ENCODE assay signal across 13 cellular contexts in genomic region chr17:40517286-40517662, GRCh38. TPM values are rescaled to one million over a fixed set of nuclear protein-coding genes. Genes with fewer than 3 reads are reported as not detected.
A peak's percentile ranks its signal among the peaks of the same experiment; 100 is the strongest.
DNase-seq lines count a peak whose midpoint lies in the region; ATAC-seq and TF ChIP-seq lines count a peak whose summit lies in the region.
"Had no signal": no experiment of that assay in that cellular context is flagged by ENCODE, and none has a peak within 500 bp of the region (broad histone marks: within the 10 kb centered on the region; RNA-seq: fewer than 3 reads in every experiment).

No MANE protein-coding gene starts in this region.

- H2AK5ac ChIP-seq in mesendoderm (ENCODE audit: low read length), result no peak overlapping the region

- no peaks in the 10 kb centered on the region for H3K9me2 ChIP-seq in HCT116 (ENCODE audit: insufficient read depth)

- H3K27me3 Mint-ChIP-seq in activated T-helper 1 cell treated with anti-CD3 and anti-CD28 coated beads, Interleukin-12 subunit alpha, Interleukin-12 subunit beta, Interleukin-2, Interleukin-4 antibody, amounts not matched to agents 30 ng/mL and 10 ng/mL and 1 ng/mL, durations not matched to agents 14 hours and 24 hours and 36 hours (ENCODE audit: insufficient read depth), result no peaks in the 10 kb centered on the region

- BruUV-seq in HCT116 (replicated peaks; lab: Mats Ljungman, UMichigan), result TSS peak; percentile 83

- H3K79me2 ChIP-seq in ACC112 (ENCODE audit: control insufficient read depth, insufficient read depth, low read length, unreplicated experiment) (no peaks in the 10 kb centered on the region), HCT116 (ENCODE audit: insufficient read depth, low read length) (no peaks in the 10 kb centered on the region), mesendoderm (ENCODE audit: control insufficient read depth, insufficient read depth, low read length) (no peaks in the 10 kb centered on the region)

- intact Hi-C loops in HCT116 (cut with micrococcal nuclease), result no loop called here
- intact Hi-C loops in activated T-helper 1 cell treated with anti-CD3 and anti-CD28 coated beads, Interleukin-12 subunit alpha, Interleukin-12 subunit beta, Interleukin-2, Interleukin-4 antibody, amounts not matched to agents 30 ng/mL and 10 ng/mL and 1 ng/mL, durations not matched to agents 14 hours and 24 hours and 36 hours (cut with micrococcal nuclease), result no loop called here

- no peaks in the 10 kb centered on the region for H3K36me3 ChIP-seq in ACC112 (ENCODE audit: insufficient read depth, low read length)
- no peaks in the 10 kb centered on the region for H3K36me3 ChIP-seq in HCT116 (ENCODE audit: control insufficient read depth in 1 of 2, insufficient read depth in 2 of 2, low read length in 2 of 2)
- H3K36me3 ChIP-seq in mesendoderm (ENCODE audit: control insufficient read depth, insufficient read depth, low read length), result no peaks in the 10 kb centered on the region
- H3K36me3 ChIP-seq: BE2C, HAP-1 had no signal

- TF ChIP-seq POLR2A in HCT116 (IDR thresholded peaks at IDR 0.05; ENCODE audit: borderline replicate concordance, extremely low read depth, insufficient read depth, insufficient read length), result no peak

- TF ChIP-seq CTCF in HCT116 (IDR thresholded peaks at IDR 0.05 in 2 of 3, conservative IDR thresholded peaks at IDR 0.05 in 1 of 3; ENCODE audit: borderline replicate concordance in 1 of 3, insufficient read depth in 1 of 3, low read depth in 2 of 3, low read length in 2 of 3) (no peak), GM13976 (IDR thresholded peaks at IDR 0.05; ENCODE audit: borderline replicate concordance, control extremely low read depth, extremely low read depth, insufficient read depth, missing control alignments) (no peak)

- H4K20me1 ChIP-seq in HCT116 (ENCODE audit: insufficient read depth), result no peaks in the 10 kb centered on the region

- peak overlapping the region; percentile 72 for H3K27ac ChIP-seq in ACC112 (ENCODE audit: low read depth, low read length)
- peak overlapping the region; percentile 83 for H3K27ac ChIP-seq in HCT116 (ENCODE audit: low read depth, low read length)
- H3K27ac ChIP-seq in mesendoderm (ENCODE audit: low read depth, low read length), result peak overlapping the region; percentile 61

- H3K9me3 ChIP-seq in HCT116 (ENCODE audit: control insufficient read depth in 1 of 2, insufficient read depth in 1 of 2, low read depth in 1 of 2, low read length in 2 of 2), result no peaks in the 10 kb centered on the region
- H3K9me3 ChIP-seq: BE2C, HAP-1 had no signal

- peaks cover 84% of the 10 kb centered on the region for H3K4me1 Mint-ChIP-seq in activated T-helper 1 cell treated with anti-CD3 and anti-CD28 coated beads, Interleukin-12 subunit alpha, Interleukin-12 subunit beta, Interleukin-2, Interleukin-4 antibody, amounts not matched to agents 30 ng/mL and 10 ng/mL and 1 ng/mL, durations not matched to agents 14 hours and 24 hours and 36 hours (ENCODE audit: low read depth)

- H2AFZ ChIP-seq in ACC112 (ENCODE audit: low read length, unreplicated experiment) (no peak overlapping the region), HCT116 (ENCODE audit: low read depth, low read length, poor library complexity, severe bottlenecking) (no peak overlapping the region)

- H3K9me3 Mint-ChIP-seq in activated T-helper 1 cell treated with anti-CD3 and anti-CD28 coated beads, Interleukin-12 subunit alpha, Interleukin-12 subunit beta, Interleukin-2, Interleukin-4 antibody, amounts not matched to agents 30 ng/mL and 10 ng/mL and 1 ng/mL, durations not matched to agents 14 hours and 24 hours and 36 hours, result no peaks in the 10 kb centered on the region

- no peak overlapping the region for H3K4ac ChIP-seq in mesendoderm (ENCODE audit: low read depth, low read length)

- H3K23ac ChIP-seq in mesendoderm (ENCODE audit: low read length), result no peak overlapping the region

- RAD21 ChIA-PET in HCT116 (lab: Charles Lee; ENCODE audit: low non-redundant PET in 1 of 2, low total read pairs in 2 of 2, uncharacterized antibody in 2 of 2, unreplicated experiment in 2 of 2), result interaction anchor here in 1 of 2 experiments (0.7 to 0.8 kb wide), 2 partner anchors 16 to 40 kb away, joined by 3 to 4 read pairs; no protein-coding TSS in a partner anchor

- H3K4me2 ChIP-seq in HCT116 (ENCODE audit: low read length) (peak overlapping the region; percentile 71), mesendoderm (ENCODE audit: low read length) (no peak overlapping the region)

- H3K4me1 ChIP-seq in ACC112 (ENCODE audit: control insufficient read depth, insufficient read depth, low read length, unreplicated experiment), result peaks cover 53% of the 10 kb centered on the region
- H3K4me1 ChIP-seq in HCT116 (ENCODE audit: control insufficient read depth in 1 of 2, insufficient read depth in 2 of 2, low read length in 2 of 2), result peaks cover 81 to 100% of the 10 kb centered on the region in 2 experiments
- peaks cover 18% of the 10 kb centered on the region for H3K4me1 ChIP-seq in mesendoderm (ENCODE audit: control insufficient read depth, low read depth, low read length)
- H3K4me1 ChIP-seq: BE2C, HAP-1 had no signal

- no peak for TF ChIP-seq RAD21 in HCT116 (IDR thresholded peaks at IDR 0.05; ENCODE audit: low read depth)

- H3K4me3 ChIP-seq in ACC112 (ENCODE audit: low read depth, low read length) (no peak overlapping the region), HCT116 (replicated peaks in 1 of 2; ENCODE audit: low read depth in 1 of 2, low read length in 2 of 2) (peak overlapping the region in 1 of 2 experiments; percentile 32; a peak in 3 of 4 replicates), mesendoderm (ENCODE audit: low read length) (no peak overlapping the region)
- H3K4me3 ChIP-seq: HAP-1 had no signal

- no peak for ATAC-seq in HCT116
- no peak for ATAC-seq in HG03097 (IDR thresholded peaks at IDR 0.05; ENCODE audit: low FRiP score, unreplicated experiment)
- no peak for ATAC-seq in GM19324 (IDR thresholded peaks at IDR 0.05; ENCODE audit: low FRiP score, unreplicated experiment)

- DNase-seq in HCT116 (ENCODE audit: low read depth, low spot score) (no peak), mesendoderm (peak; percentile 71), GM13976 (ENCODE audit: low spot score) (no peak), G401 (ENCODE audit: low spot score) (no peak)
- DNase-seq in activated T-helper 1 cell treated with anti-CD3 and anti-CD28 coated beads, Interleukin-12 subunit alpha, Interleukin-12 subunit beta, Interleukin-2, Interleukin-4 antibody, amounts not matched to agents 30 ng/mL and 10 ng/mL and 1 ng/mL, durations not matched to agents 14 hours and 24 hours and 36 hours (ENCODE audit: low spot score), result no peak
- DNase-seq: BE2C, NCI-H524 had no signal

- H3K56ac ChIP-seq in mesendoderm (ENCODE audit: low read length), result peak overlapping the region; percentile 34

- WGBS in mesendoderm (ENCODE audit: extremely low coverage, insufficient coverage, low lambda C conversion rate), result no CpG with 5 or more reads among the region's 2 CpGs

- no peak overlapping the region for H4K8ac ChIP-seq in mesendoderm (ENCODE audit: low read depth, low read length)

- peak overlapping the region; percentile 58 for H2BK5ac ChIP-seq in mesendoderm (ENCODE audit: low read length)

- peaks cover 27% of the 10 kb centered on the region for H3K36me3 Mint-ChIP-seq in activated T-helper 1 cell treated with anti-CD3 and anti-CD28 coated beads, Interleukin-12 subunit alpha, Interleukin-12 subunit beta, Interleukin-2, Interleukin-4 antibody, amounts not matched to agents 30 ng/mL and 10 ng/mL and 1 ng/mL, durations not matched to agents 14 hours and 24 hours and 36 hours (ENCODE audit: low read depth)

- no peaks in the 10 kb centered on the region for H3K79me1 ChIP-seq in mesendoderm (ENCODE audit: low read length)

- H3K4me3 Mint-ChIP-seq in activated T-helper 1 cell treated with anti-CD3 and anti-CD28 coated beads, Interleukin-12 subunit alpha, Interleukin-12 subunit beta, Interleukin-2, Interleukin-4 antibody, amounts not matched to agents 30 ng/mL and 10 ng/mL and 1 ng/mL, durations not matched to agents 14 hours and 24 hours and 36 hours, result peak overlapping the region; percentile 84

- H2BK15ac ChIP-seq in mesendoderm (replicated peaks; ENCODE audit: low read depth), result no peak overlapping the region

- peak overlapping the region; percentile 35 for H3K18ac ChIP-seq in mesendoderm (ENCODE audit: low read length)

- in situ Hi-C loops in GM13976 (cut with MboI; ENCODE audit: low sequenced_read_pairs, unreplicated experiment), result no loop called here
- in situ Hi-C loops in G401 (cut with HindIII; ENCODE audit: low sequenced_read_pairs), result no loop called here

- POLR2A ChIA-PET in HCT116 (lab: Charles Lee), result interaction anchor here (0.7 to 2.4 kb wide), 4 partner anchors 10 to 18 kb away, joined by 3 to 11 read pairs (median 8); partner anchors contain the start of gene TNS4

- H3K9ac ChIP-seq in HCT116 (ENCODE audit: low read length) (peak overlapping the region; percentile 50), mesendoderm (ENCODE audit: low read length) (no peak overlapping the region)

- H4K5ac ChIP-seq in mesendoderm (ENCODE audit: low read length), result no peak overlapping the region

- peak overlapping the region; percentile 97 for H3K27ac Mint-ChIP-seq in activated T-helper 1 cell treated with anti-CD3 and anti-CD28 coated beads, Interleukin-12 subunit alpha, Interleukin-12 subunit beta, Interleukin-2, Interleukin-4 antibody, amounts not matched to agents 30 ng/mL and 10 ng/mL and 1 ng/mL, durations not matched to agents 14 hours and 24 hours and 36 hours

- H2BK120ac ChIP-seq in mesendoderm (ENCODE audit: low read depth, low read length), result no peak overlapping the region

- CTCF ChIA-PET in HCT116 (lab: Charles Lee), result interaction anchor here (0.6 kb wide), 1 partner anchor 42 kb away, joined by 3 read pairs; no protein-coding TSS in a partner anchor

- H3K27me3 ChIP-seq in ACC112 (ENCODE audit: insufficient read depth, low read length), result no peaks in the 10 kb centered on the region
- H3K27me3 ChIP-seq in HCT116 (ENCODE audit: insufficient read depth, low read length), result no peaks in the 10 kb centered on the region
- no peaks in the 10 kb centered on the region for H3K27me3 ChIP-seq in mesendoderm (ENCODE audit: insufficient read depth, low read length, poor library complexity)
- H3K27me3 ChIP-seq: BE2C had no signal

RNA-seq across cellular contexts. Expression of gene TNS4, which starts 15.9 kb away (rescaled TPM):
- total RNA-seq in HCT116 (2021; ENCODE audit: unreplicated experiment), result 36.6 TPM
- polyA plus RNA-seq in HCT116 (2012), result 7.4 and 9.3 TPM in 2 replicates
- total RNA-seq in activated T-helper 1 cell treated with anti-CD3 and anti-CD28 coated beads, Interleukin-12 subunit alpha, Interleukin-12 subunit beta, Interleukin-2, Interleukin-4 antibody, amounts not matched to agents 30 ng/mL and 10 ng/mL and 1 ng/mL, durations not matched to agents 14 hours and 24 hours and 36 hours, result 14.5 and 15.5 TPM in 2 replicates
- 5.7 TPM for polyA plus RNA-seq in mesendoderm (2013, experiment 1 of 2)
- 4.9 TPM for polyA plus RNA-seq in mesendoderm (2013, experiment 2 of 2)
- not detected in 2 replicates for total RNA-seq in G401 (2014; rRNA removed; shearing (Covaris generic))
- polyA plus RNA-seq: neural cell had no signal

RNA-seq across cellular contexts. Expression of gene CCR7, which starts 48.0 kb away (rescaled TPM):
- total RNA-seq in HCT116 (2021; ENCODE audit: unreplicated experiment), result 0.69 TPM
- polyA plus RNA-seq in HCT116 (2012), result 0.15 TPM in 1 of 2 replicates, not detected in the other
- total RNA-seq in activated T-helper 1 cell treated with anti-CD3 and anti-CD28 coated beads, Interleukin-12 subunit alpha, Interleukin-12 subunit beta, Interleukin-2, Interleukin-4 antibody, amounts not matched to agents 30 ng/mL and 10 ng/mL and 1 ng/mL, durations not matched to agents 14 hours and 24 hours and 36 hours, result 165 and 166 TPM in 2 replicates
- 3.8 TPM for polyA plus RNA-seq in mesendoderm (2013, experiment 1 of 2)
- polyA plus RNA-seq in mesendoderm (2013, experiment 2 of 2), result 3.8 TPM
- not detected in 2 replicates for total RNA-seq in G401 (2014; rRNA removed; shearing (Covaris generic))
- total RNA-seq: bronchial epithelial cell had no signal
- polyA plus RNA-seq: neural cell had no signal

Comparison
In these comparisons a context has a peak if more than half of its experiments do, and no peak if none do; other contexts are left out.
1. RNA of gene TNS4, which starts 15.9 kb away (total RNA-seq): 36.6 TPM in HCT116 (single experiment) and 14.5 to 15.5 TPM in activated T-helper 1 cell treated with anti-CD3 and anti-CD28 coated beads, Interleukin-12 subunit alpha, Interleukin-12 subunit beta, Interleukin-2, Interleukin-4 antibody, amounts not matched to agents 30 ng/mL and 10 ng/mL and 1 ng/mL, durations not matched to agents 14 hours and 24 hours and 36 hours; not detected in G401; every median in the first group is over 10 times any median in the second.
2. RNA of gene CCR7, which starts 48.0 kb away (total RNA-seq): 165 to 166 TPM in activated T-helper 1 cell treated with anti-CD3 and anti-CD28 coated beads, Interleukin-12 subunit alpha, Interleukin-12 subunit beta, Interleukin-2, Interleukin-4 antibody, amounts not matched to agents 30 ng/mL and 10 ng/mL and 1 ng/mL, durations not matched to agents 14 hours and 24 hours and 36 hours; 0.69 TPM in HCT116 (single experiment) and not detected in G401; every median in the first group is over 10 times any median in the second.
3. Peak in every context shown above with its lines, with median percentiles within 50 percentile points of each other: H3K27ac ChIP-seq.